ENCODE assay signal across 19 cellular contexts in genomic region chr2:74053959-74054715, GRCh38.
DNase-seq lines count a peak whose midpoint lies in the region; ATAC-seq, FAIRE-seq and TF ChIP-seq lines count a peak whose summit lies in the region.
"Had no signal": no experiment of that assay in that cellular context is flagged by ENCODE, and none has a peak within 500 bp of the region (broad histone marks: within the 10 kb centered on the region; RNA-seq: fewer than 3 reads in every experiment).

No MANE protein-coding gene starts in this region.

- H2BK15ac ChIP-seq in mesendoderm (replicated peaks; ENCODE audit: low read depth), result no peak overlapping the region

- no peaks in the 10 kb centered on the region for H3K27me3 ChIP-seq in breast epithelium
- H3K27me3 ChIP-seq in bronchial epithelial cell (ENCODE audit: control insufficient read depth, insufficient read depth, low read length), result no peaks in the 10 kb centered on the region
- no peaks in the 10 kb centered on the region for H3K27me3 ChIP-seq in mesendoderm (ENCODE audit: insufficient read depth, low read length, poor library complexity)
- H3K27me3 ChIP-seq: body of pancreas, vagina had no signal

- intact Hi-C loops in MCF 10A (cut with micrococcal nuclease) (no loop called here), breast epithelium (cut with DNase I; ENCODE audit: low total_unique reads) (no loop called here), head of caudate nucleus (cut with DNase I) (no loop called here)

- H3K27ac Mint-ChIP-seq in MCF 10A (ENCODE audit: low read depth, unreplicated experiment) (peak overlapping the region; percentile 9), naive B cell (peak overlapping the region in 5 of 6 donors; percentile 9 to 87 (median 44))
- H3K27ac Mint-ChIP-seq in stimulated activated naive B cell treated with anti-CD40 and anti-IgM and Interleukin-4, amounts not matched to agents 10 μg/mL and 1 μg/mL and 100 μg/mL, for 72 hours, result no peak overlapping the region

- H3K36me3 Mint-ChIP-seq in MCF 10A (ENCODE audit: insufficient read depth, unreplicated experiment), result peaks cover 22% of the 10 kb centered on the region
- peaks cover 2 to 9% of the 10 kb centered on the region in 2 donors for H3K36me3 Mint-ChIP-seq in naive B cell
- H3K36me3 Mint-ChIP-seq in stimulated activated naive B cell treated with anti-CD40 and anti-IgM and Interleukin-4, amounts not matched to agents 10 μg/mL and 1 μg/mL and 100 μg/mL, for 72 hours, result peaks cover 22 to 49% of the 10 kb centered on the region in 2 donors

- no peak overlapping the region for H3K4me2 ChIP-seq in mesendoderm (ENCODE audit: low read length)

- CTCF ChIA-PET in MCF 10A (lab: Yijun Ruan, JAX), result interaction anchor here (0.6 kb wide), 2 partner anchors 56 to 295 kb away, joined by 3 to 4 read pairs; no protein-coding TSS in a partner anchor

- H3K9me3 Mint-ChIP-seq in MCF 10A (ENCODE audit: unreplicated experiment), result no peaks in the 10 kb centered on the region
- H3K9me3 Mint-ChIP-seq in naive B cell, result no peaks in the 10 kb centered on the region
- H3K9me3 Mint-ChIP-seq in stimulated activated naive B cell treated with anti-CD40 and anti-IgM and Interleukin-4, amounts not matched to agents 10 μg/mL and 1 μg/mL and 100 μg/mL, for 72 hours, result no peaks in the 10 kb centered on the region

- no peak overlapping the region for H3K4me3 Mint-ChIP-seq in MCF 10A (ENCODE audit: unreplicated experiment)
- peak overlapping the region in 1 of 8 donors; percentile 65 for H3K4me3 Mint-ChIP-seq in naive B cell
- no peak overlapping the region for H3K4me3 Mint-ChIP-seq in stimulated activated naive B cell treated with anti-CD40 and anti-IgM and Interleukin-4, amounts not matched to agents 10 μg/mL and 1 μg/mL and 100 μg/mL, for 72 hours

- H4K8ac ChIP-seq in mesendoderm (ENCODE audit: low read depth, low read length), result no peak overlapping the region

- no peak overlapping the region for H2BK5ac ChIP-seq in mesendoderm (ENCODE audit: low read length)

- H3K4me1 Mint-ChIP-seq in MCF 10A (ENCODE audit: insufficient read depth, unreplicated experiment) (peaks cover 12% of the 10 kb centered on the region), naive B cell (peaks cover 27 to 28% (median 27%) of the 10 kb centered on the region in 3 donors)
- peaks cover 26 to 55% of the 10 kb centered on the region in 2 donors for H3K4me1 Mint-ChIP-seq in stimulated activated naive B cell treated with anti-CD40 and anti-IgM and Interleukin-4, amounts not matched to agents 10 μg/mL and 1 μg/mL and 100 μg/mL, for 72 hours

- DNase-seq in MCF 10A (ENCODE audit: unreplicated experiment) (no peak), breast epithelium (ENCODE audit: low spot score in 2 of 2) (no peak), bronchial epithelial cell (ENCODE audit: low read depth) (peak; percentile 27), naive B cell (no peak), head of caudate nucleus (no peak), mesendoderm (no peak)
- no peak for DNase-seq in stimulated activated naive B cell treated with anti-CD40 and anti-IgM and Interleukin-4, amounts not matched to agents 10 μg/mL and 1 μg/mL and 100 μg/mL, for 72 hours
- no peak for DNase-seq in stimulated activated CD4-positive, alpha-beta T cell treated with anti-CD3 and anti-CD28 coated beads, Interleukin-4, amount 100 ng/mL, for 1 hour
- DNase-seq: activated CD4-positive, alpha-beta T cell treated with anti-CD3 and anti-CD28 coated beads for 1 hour; activated CD8-positive, alpha-beta memory T cell treated with anti-CD3 and anti-CD28 coated beads, Interleukin-2, amount 50 U/mL, for 48 hours; activated naive CD4-positive, alpha-beta T cell; body of pancreas; NCI-H1694; NCI-H446 treated with DMSO at 0.1 percent for 48 hours; retina; SHP77; stimulated activated naive CD8-positive, alpha-beta T cell treated with anti-CD3 and anti-CD28 coated beads, Interleukin-15, Interleukin-2, amounts not matched to agents 100 U/mL and 50 U/mL, for 24 hours had no signal

- no peak overlapping the region for H3K23ac ChIP-seq in mesendoderm (ENCODE audit: low read length)

- H3K36me3 ChIP-seq in breast epithelium, result no peaks in the 10 kb centered on the region
- H3K36me3 ChIP-seq in bronchial epithelial cell (ENCODE audit: control insufficient read depth, insufficient read depth, low read length), result peaks cover 2% of the 10 kb centered on the region
- no peaks in the 10 kb centered on the region for H3K36me3 ChIP-seq in mesendoderm (ENCODE audit: control insufficient read depth, insufficient read depth, low read length)
- H3K36me3 ChIP-seq: vagina had no signal

- no peak overlapping the region for H3K4ac ChIP-seq in mesendoderm (ENCODE audit: low read depth, low read length)

- H3K79me1 ChIP-seq in mesendoderm (ENCODE audit: low read length), result peaks cover 9% of the 10 kb centered on the region

- POLR2A ChIA-PET in MCF 10A (lab: Yijun Ruan, JAX), result no interaction called here

- H3K4me3 ChIP-seq in breast epithelium (no peak overlapping the region), bronchial epithelial cell (ENCODE audit: low read depth, low read length) (no peak overlapping the region), mesendoderm (ENCODE audit: low read length) (no peak overlapping the region)
- H3K4me3 ChIP-seq: body of pancreas, vagina had no signal

- H3K4me1 ChIP-seq in breast epithelium, result no peaks in the 10 kb centered on the region
- no peaks in the 10 kb centered on the region for H3K4me1 ChIP-seq in mesendoderm (ENCODE audit: control insufficient read depth, low read depth, low read length)
- H3K4me1 ChIP-seq: vagina had no signal

- no peak for TF ChIP-seq POLR2A in breast epithelium (IDR thresholded peaks at IDR 0.05)

- WGBS in mesendoderm (ENCODE audit: extremely low coverage, insufficient coverage, low lambda C conversion rate), result no CpG with 5 or more reads among the region's 4 CpGs

- H3K56ac ChIP-seq in mesendoderm (ENCODE audit: low read length), result no peak overlapping the region

- FAIRE-seq in bronchial epithelial cell (lab: Jason Lieb, UNC), result no peak
- FAIRE-seq: G401.6 had no signal

- ATAC-seq in naive B cell (ENCODE audit: low read depth in 2 of 2), result no peak
- no peak for ATAC-seq in stimulated activated naive B cell treated with anti-CD40 and anti-IgM and Interleukin-4, amounts not matched to agents 10 μg/mL and 1 μg/mL and 100 μg/mL, for 72 hours (replicated peaks)
- ATAC-seq: body of pancreas; stimulated activated naive CD8-positive, alpha-beta T cell treated with anti-CD3 and anti-CD28 coated beads, Interleukin-15, Interleukin-2, amounts not matched to agents 100 U/mL and 50 U/mL, for 24 hours had no signal

- no peaks in the 10 kb centered on the region for H3K9me3 ChIP-seq in breast epithelium
- H3K9me3 ChIP-seq: body of pancreas, vagina had no signal

- H3K27me3 Mint-ChIP-seq in MCF 10A (ENCODE audit: insufficient read depth, unreplicated experiment), result no peaks in the 10 kb centered on the region
- H3K27me3 Mint-ChIP-seq in naive B cell, result no peaks in the 10 kb centered on the region
- H3K27me3 Mint-ChIP-seq in stimulated activated naive B cell treated with anti-CD40 and anti-IgM and Interleukin-4, amounts not matched to agents 10 μg/mL and 1 μg/mL and 100 μg/mL, for 72 hours, result no peaks in the 10 kb centered on the region

- H2BK120ac ChIP-seq in mesendoderm (ENCODE audit: low read depth, low read length), result no peak overlapping the region

- H3K27ac ChIP-seq in breast epithelium (no peak overlapping the region), mesendoderm (ENCODE audit: low read depth, low read length) (no peak overlapping the region)
- H3K27ac ChIP-seq: body of pancreas, vagina had no signal

- no TSS peak for BruUV-seq in MCF 10A (replicated peaks; lab: Mats Ljungman, UMichigan)

- no peak overlapping the region for H3K9ac ChIP-seq in mesendoderm (ENCODE audit: low read length)

- no peak overlapping the region for H2AK5ac ChIP-seq in mesendoderm (ENCODE audit: low read length)

- no peaks in the 10 kb centered on the region for H3K79me2 ChIP-seq in mesendoderm (ENCODE audit: control insufficient read depth, insufficient read depth, low read length)

- TF ChIP-seq CTCF in MCF 10A (IDR thresholded peaks at IDR 0.05; ENCODE audit: unreplicated experiment), result no peak
- TF ChIP-seq CTCF in breast epithelium (IDR thresholded peaks at IDR 0.05), result no peak
- TF ChIP-seq CTCF in bronchial epithelial cell (IDR thresholded peaks at IDR 0.05; ENCODE audit: insufficient read depth, low read length, severe bottlenecking), result no peak

- H3K18ac ChIP-seq in mesendoderm (ENCODE audit: low read length), result no peak overlapping the region

- H4K5ac ChIP-seq in mesendoderm (ENCODE audit: low read length), result no peak overlapping the region
